In the genomic region with DNA sequence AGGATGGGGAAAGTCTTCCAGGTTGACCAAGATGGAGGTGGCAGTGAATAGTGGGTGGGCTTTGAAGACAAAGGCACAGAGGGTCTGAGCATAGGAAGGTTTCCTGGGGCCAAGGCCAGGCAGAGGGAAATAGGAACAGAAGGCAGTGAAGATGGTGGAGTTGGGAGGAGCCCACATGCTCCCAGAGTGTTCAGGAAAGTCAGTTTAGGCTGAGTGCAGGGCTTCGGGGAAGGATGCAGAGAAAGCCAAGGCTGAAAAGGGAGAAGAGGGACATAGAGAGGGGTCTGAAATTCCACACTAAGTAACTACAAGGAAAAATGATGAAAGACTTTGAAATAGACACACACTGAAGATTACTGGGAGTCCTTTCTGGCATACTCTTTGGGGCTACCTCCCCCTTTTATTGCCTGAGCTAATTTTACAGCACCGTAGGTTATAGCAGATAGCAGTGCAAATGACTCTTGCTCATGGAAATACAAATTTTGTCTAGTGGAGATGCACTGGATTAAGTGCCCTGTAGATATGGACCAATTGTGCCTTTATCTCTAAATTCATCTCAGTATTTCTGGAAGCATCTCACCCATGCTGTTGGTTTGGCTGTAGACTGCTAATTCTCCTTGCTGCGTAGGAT, we compare ENCODE assay signal across 17 cellular contexts. TPM values are rescaled to one million over a fixed set of nuclear protein-coding genes. Genes with fewer than 3 reads are reported as not detected.
A peak's percentile ranks its signal among the peaks of the same experiment; 100 is the strongest.
DNase-seq lines count a peak whose midpoint lies in the region; ATAC-seq and TF ChIP-seq lines count a peak whose summit lies in the region.
"Had no signal": no experiment of that assay in that cellular context is flagged by ENCODE, and none has a peak within 500 bp of the region (broad histone marks: within the 10 kb centered on the region; RNA-seq: fewer than 3 reads in every experiment).

No MANE protein-coding gene starts in this region.

- H3K9me3 ChIP-seq in CD8-positive, alpha-beta memory T cell (ENCODE audit: low read length) = no peaks in the 10 kb centered on the region
- no peaks in the 10 kb centered on the region for H3K9me3 ChIP-seq in naive thymus-derived CD4-positive, alpha-beta T cell (ENCODE audit: control insufficient read depth in 2 of 3, low read length in 3 of 3)
- H3K9me3 ChIP-seq: Peyer's patch had no signal

- POLR2A ChIA-PET in CD8-positive, alpha-beta memory T cell (lab: Charles Lee) = no interaction called here
- POLR2A ChIA-PET in naive thymus-derived CD4-positive, alpha-beta T cell (lab: Charles Lee) = no interaction called here

- H3K4me1 Mint-ChIP-seq in activated CD8-positive, alpha-beta memory T cell treated with anti-CD3 and anti-CD28 coated beads, Interleukin-2, amount 10 ng/mL, durations not matched to agents 7 days and 5 days = peaks cover 35% of the 10 kb centered on the region
- H3K4me1 Mint-ChIP-seq in CD8-positive, alpha-beta memory T cell = peaks cover 43 to 83% (median 80%) of the 10 kb centered on the region in 3 donors
- peaks cover 18% of the 10 kb centered on the region for H3K4me1 Mint-ChIP-seq in nephron
- peaks cover 0 to 55% (median 3%) of the 10 kb centered on the region in 7 donors for H3K4me1 Mint-ChIP-seq in naive thymus-derived CD4-positive, alpha-beta T cell

- H3K27ac ChIP-seq in CD8-positive, alpha-beta memory T cell (ENCODE audit: low read depth, low read length) = no peak overlapping the region
- no peak overlapping the region for H3K27ac ChIP-seq in naive thymus-derived CD4-positive, alpha-beta T cell (ENCODE audit: low read depth, low read length)
- H3K27ac ChIP-seq: Peyer's patch had no signal

- H3K36me3 Mint-ChIP-seq in activated CD8-positive, alpha-beta memory T cell treated with anti-CD3 and anti-CD28 coated beads, Interleukin-2, amount 10 ng/mL, durations not matched to agents 7 days and 5 days = no peaks in the 10 kb centered on the region
- H3K36me3 Mint-ChIP-seq in CD8-positive, alpha-beta memory T cell = no peaks in the 10 kb centered on the region
- no peaks in the 10 kb centered on the region for H3K36me3 Mint-ChIP-seq in nephron (ENCODE audit: low read depth)
- H3K36me3 Mint-ChIP-seq in naive thymus-derived CD4-positive, alpha-beta T cell = peaks cover 0 to 10% (median 0%) of the 10 kb centered on the region in 5 donors

- DNase-seq in activated CD8-positive, alpha-beta memory T cell treated with anti-CD3 and anti-CD28 coated beads for 24 hours = peak; percentile 9
- no peak for DNase-seq in activated CD8-positive, alpha-beta memory T cell treated with anti-CD3 and anti-CD28 coated beads, Interleukin-2, amount 10 ng/mL, durations not matched to agents 7 days and 5 days
- no peak for DNase-seq in CD8-positive, alpha-beta memory T cell
- peak; percentile 29 for DNase-seq in ecto neural progenitor cell (ENCODE audit: low spot score)
- no peak for DNase-seq in stimulated activated CD4-positive, alpha-beta T cell treated with anti-CD3 and anti-CD28 coated beads, Interleukin-4, amount 100 ng/mL, for 4 hours
- no peak for DNase-seq in naive thymus-derived CD4-positive, alpha-beta T cell
- DNase-seq: DMS79, H7, NCI-H1930, NCI-H2171 treated with DMSO at 0.1 percent for 48 hours, NCI-H510A, NCI-H82, Peyer's patch had no signal

- ATAC-seq in activated CD8-positive, alpha-beta memory T cell treated with anti-CD3 and anti-CD28 coated beads, Interleukin-2, amount 10 ng/mL, durations not matched to agents 7 days and 5 days = no peak
- no peak for ATAC-seq in HG03159 (IDR thresholded peaks at IDR 0.05; ENCODE audit: unreplicated experiment)
- ATAC-seq in naive thymus-derived CD4-positive, alpha-beta T cell = no peak
- ATAC-seq: GM12878 had no signal

- H3K27me3 ChIP-seq in CD8-positive, alpha-beta memory T cell (ENCODE audit: insufficient read depth, low read length, poor library complexity, severe bottlenecking) = no peaks in the 10 kb centered on the region
- H3K27me3 ChIP-seq in naive thymus-derived CD4-positive, alpha-beta T cell (ENCODE audit: control insufficient read depth in 2 of 2, insufficient read depth in 2 of 2, low read length in 2 of 2) = no peaks in the 10 kb centered on the region
- H3K27me3 ChIP-seq: Peyer's patch had no signal

- H3K4me1 ChIP-seq in CD8-positive, alpha-beta memory T cell (ENCODE audit: insufficient read depth, low read length) = peaks cover 18% of the 10 kb centered on the region
- H3K4me1 ChIP-seq in naive thymus-derived CD4-positive, alpha-beta T cell (ENCODE audit: control insufficient read depth in 2 of 2, insufficient read depth in 2 of 2, low read length in 2 of 2) = peaks cover 0 to 7% of the 10 kb centered on the region in 2 donors

- TF ChIP-seq CTCF in nephron (IDR thresholded peaks at IDR 0.05; ENCODE audit: unreplicated experiment in 3 of 3) = no peak

- intact Hi-C loops in naive thymus-derived CD4-positive, alpha-beta T cell (cut with micrococcal nuclease) = no loop called here

- CTCF ChIA-PET in activated CD8-positive, alpha-beta memory T cell treated with anti-CD3 and anti-CD28 coated beads, Interleukin-2, amount 10 ng/mL, durations not matched to agents 7 days and 5 days (lab: Charles Lee) = interaction anchor here (1.6 to 10.6 kb wide), 2 partner anchors 16 to 83 kb away, joined by 5 to 115 read pairs; a partner anchor contains a TSS
- CTCF ChIA-PET in CD8-positive, alpha-beta memory T cell (lab: Charles Lee) = interaction anchor here (5.4 kb wide), 1 partner anchor 12 kb away, joined by 35 read pairs; no protein-coding TSS in a partner anchor
- CTCF ChIA-PET in naive thymus-derived CD4-positive, alpha-beta T cell (lab: Charles Lee) = interaction anchor here (1.7 kb wide), 1 partner anchor 12 kb away, joined by 6 read pairs; no protein-coding TSS in a partner anchor

- H3K36me3 ChIP-seq in CD8-positive, alpha-beta memory T cell (ENCODE audit: insufficient read depth, low read length) = no peaks in the 10 kb centered on the region
- no peaks in the 10 kb centered on the region for H3K36me3 ChIP-seq in naive thymus-derived CD4-positive, alpha-beta T cell (ENCODE audit: control insufficient read depth in 2 of 3, insufficient read depth in 3 of 3, low read length in 3 of 3)
- H3K36me3 ChIP-seq: Peyer's patch had no signal

- no peak overlapping the region for H3K4me3 ChIP-seq in CD8-positive, alpha-beta memory T cell (ENCODE audit: low read length)
- no peak overlapping the region for H3K4me3 ChIP-seq in naive thymus-derived CD4-positive, alpha-beta T cell (ENCODE audit: low read length)
- H3K4me3 ChIP-seq: GM12878, Peyer's patch had no signal

- no peak overlapping the region for H3K4me3 Mint-ChIP-seq in activated CD8-positive, alpha-beta memory T cell treated with anti-CD3 and anti-CD28 coated beads, Interleukin-2, amount 10 ng/mL, durations not matched to agents 7 days and 5 days
- peak overlapping the region; percentile 39 to 82 (median 65) for H3K4me3 Mint-ChIP-seq in CD8-positive, alpha-beta memory T cell
- H3K4me3 Mint-ChIP-seq in nephron = no peak overlapping the region
- peak overlapping the region in 2 of 10 donors; percentile 63 to 84 for H3K4me3 Mint-ChIP-seq in naive thymus-derived CD4-positive, alpha-beta T cell

- peaks cover 15% of the 10 kb centered on the region for H3K27me3 Mint-ChIP-seq in activated CD8-positive, alpha-beta memory T cell treated with anti-CD3 and anti-CD28 coated beads, Interleukin-2, amount 10 ng/mL, durations not matched to agents 7 days and 5 days
- H3K27me3 Mint-ChIP-seq in CD8-positive, alpha-beta memory T cell = no peaks in the 10 kb centered on the region
- no peaks in the 10 kb centered on the region for H3K27me3 Mint-ChIP-seq in nephron (ENCODE audit: low read depth)
- H3K27me3 Mint-ChIP-seq in naive thymus-derived CD4-positive, alpha-beta T cell = peaks cover 0 to 20% (median 0%) of the 10 kb centered on the region in 5 donors

- no peaks in the 10 kb centered on the region for H3K9me3 Mint-ChIP-seq in activated CD8-positive, alpha-beta memory T cell treated with anti-CD3 and anti-CD28 coated beads, Interleukin-2, amount 10 ng/mL, durations not matched to agents 7 days and 5 days (ENCODE audit: low read depth)
- H3K9me3 Mint-ChIP-seq in CD8-positive, alpha-beta memory T cell = no peaks in the 10 kb centered on the region
- no peaks in the 10 kb centered on the region for H3K9me3 Mint-ChIP-seq in nephron
- no peaks in the 10 kb centered on the region for H3K9me3 Mint-ChIP-seq in naive thymus-derived CD4-positive, alpha-beta T cell

- no peak overlapping the region for H3K27ac Mint-ChIP-seq in activated CD8-positive, alpha-beta memory T cell treated with anti-CD3 and anti-CD28 coated beads, Interleukin-2, amount 10 ng/mL, durations not matched to agents 7 days and 5 days
- peak overlapping the region; percentile 5 to 87 (median 60) for H3K27ac Mint-ChIP-seq in CD8-positive, alpha-beta memory T cell
- H3K27ac Mint-ChIP-seq in nephron = peak overlapping the region in 2 of 3 experiments; percentile 2 to 17
- H3K27ac Mint-ChIP-seq in naive thymus-derived CD4-positive, alpha-beta T cell = peak overlapping the region in 1 of 9 donors; percentile 64

RNA-seq across cellular contexts. Expression of a gene that starts 3.8 kb away (rescaled TPM):
- 1 to 10 TPM in 1 of 2 experiments, under 1 TPM in 1; 0.41 to 3.7 TPM for total RNA-seq in activated CD8-positive, alpha-beta memory T cell treated with anti-CD3 and anti-CD28 coated beads, Interleukin-2, amount 10 ng/mL, durations not matched to agents 7 days and 5 days
- total RNA-seq in CD8-positive, alpha-beta memory T cell = 1 to 10 TPM in 1 of 2 experiments, under 1 TPM in 1; 0.74 to 1.1 TPM
- 98.7 TPM for polyA plus RNA-seq in CD8-positive, alpha-beta memory T cell
- 10 to 100 TPM in 1 of 5 experiments, 1 to 10 TPM in 2, under 1 TPM in 2; 0.54 to 66.6 (median 3.3) TPM for total RNA-seq in naive thymus-derived CD4-positive, alpha-beta T cell
- 1 to 10 TPM; 1.0 to 1.1 TPM for polyA plus RNA-seq in naive thymus-derived CD4-positive, alpha-beta T cell
- total RNA-seq: G401, Peyer's patch had no signal

RNA-seq across cellular contexts. Expression of a gene that starts 53.4 kb away (rescaled TPM):
- total RNA-seq in activated CD8-positive, alpha-beta memory T cell treated with anti-CD3 and anti-CD28 coated beads, Interleukin-2, amount 10 ng/mL, durations not matched to agents 7 days and 5 days = 10 to 100 TPM in 1 of 2 experiments, 1 to 10 TPM in 1; 3.7 to 47.6 TPM
- total RNA-seq in CD8-positive, alpha-beta memory T cell = 1 to 10 TPM; 2.9 to 5.3 TPM
- 2.1 TPM for polyA plus RNA-seq in CD8-positive, alpha-beta memory T cell
- 10 to 100 TPM in 1 of 5 experiments, 1 to 10 TPM in 1, under 1 TPM in 1, not detected in 2; 0.43 to 10.7 (median 1.3) TPM for total RNA-seq in naive thymus-derived CD4-positive, alpha-beta T cell
- not detected for polyA plus RNA-seq in naive thymus-derived CD4-positive, alpha-beta T cell
- total RNA-seq: G401, H7, Peyer's patch had no signal

Comparison
In these comparisons a context has a peak if more than half of its experiments do, and no peak if none do; other contexts are left out.
1. DNase-seq: peak in activated CD8-positive, alpha-beta memory T cell treated with anti-CD3 and anti-CD28 coated beads for 24 hours (single experiment) and ecto neural progenitor cell (single experiment); none in activated CD8-positive, alpha-beta memory T cell treated with anti-CD3 and anti-CD28 coated beads, Interleukin-2, amount 10 ng/mL, durations not matched to agents 7 days and 5 days (single experiment), CD8-positive, alpha-beta memory T cell (0 of 5), stimulated activated CD4-positive, alpha-beta T cell treated with anti-CD3 and anti-CD28 coated beads, Interleukin-4, amount 100 ng/mL, for 4 hours (0 of 2) and naive thymus-derived CD4-positive, alpha-beta T cell (0 of 9).
2. H3K4me3 Mint-ChIP-seq: peak in CD8-positive, alpha-beta memory T cell (7 of 7); none in activated CD8-positive, alpha-beta memory T cell treated with anti-CD3 and anti-CD28 coated beads, Interleukin-2, amount 10 ng/mL, durations not matched to agents 7 days and 5 days (single experiment) and nephron (0 of 3).